In genomic region chr21:39055167-39055767, GRCh38 we compare ENCODE assay signal across 19 cellular contexts.
DNase-seq lines count a peak whose midpoint lies in the region; ATAC-seq and TF ChIP-seq lines count a peak whose summit lies in the region.
"Had no signal": no experiment of that assay in that cellular context is flagged by ENCODE, and none has a peak within 500 bp of the region (broad histone marks: within the 10 kb centered on the region; RNA-seq: fewer than 3 reads in every experiment).

No MANE protein-coding gene starts in this region.

- H3K4me1 ChIP-seq in esophagus squamous epithelium: peaks cover 9 to 52% (median 35%) of the 10 kb centered on the region in 3 donors
- H3K4me1 ChIP-seq in psoas muscle: peaks cover 4% of the 10 kb centered on the region
- no peaks in the 10 kb centered on the region for H3K4me1 ChIP-seq in MM.1S (ENCODE audit: low read length)

- no peak overlapping the region for H3K4me3 ChIP-seq in HL-60 (replicated peaks; ENCODE audit: insufficient read depth, low read length)
- H3K4me3 ChIP-seq in esophagus squamous epithelium: no peak overlapping the region
- no peak overlapping the region for H3K4me3 ChIP-seq in psoas muscle
- H3K4me3 ChIP-seq in MM.1S (ENCODE audit: low read length): no peak overlapping the region
- H3K4me3 ChIP-seq: cardiac muscle cell had no signal

- H3K9me2 ChIP-seq in MM.1S (replicated peaks; ENCODE audit: insufficient read depth, low read length): no peaks in the 10 kb centered on the region

- no peak overlapping the region for H2AFZ ChIP-seq in MM.1S (ENCODE audit: low read length)

- H4K20me1 ChIP-seq in MM.1S (ENCODE audit: insufficient read depth, low read length): no peaks in the 10 kb centered on the region

- intact Hi-C loops in esophagus squamous epithelium (cut with DNase I): no loop called here
- intact Hi-C loops in psoas muscle (cut with DNase I): no loop called here

- H3K4me2 ChIP-seq in MM.1S (ENCODE audit: low read depth, low read length): no peak overlapping the region

- ATAC-seq in psoas muscle (no peak), HG03045 (IDR thresholded peaks at IDR 0.05; ENCODE audit: unreplicated experiment) (no peak), GM19395 (IDR thresholded peaks at IDR 0.05; ENCODE audit: unreplicated experiment) (no peak), GM21367 (IDR thresholded peaks at IDR 0.05; ENCODE audit: unreplicated experiment) (no peak)
- ATAC-seq: activated naive CD8-positive, alpha-beta T cell treated with anti-CD3 and anti-CD28 coated beads, Interleukin-2, amount 50 U/mL, for 24 hours; activated T-helper 17 cell treated with anti-CD3 and anti-CD28 coated beads, Interleukin-2, amount 50 U/mL, for 72 hours; foreskin keratinocyte; HCT116; naive thymus-derived CD4-positive, alpha-beta T cell; T-cell had no signal

- DNase-seq in AG08395 (ENCODE audit: low spot score) (peak; percentile 49), HL-60 (ENCODE audit: low read depth in 1 of 2, low spot score in 1 of 2) (peak; percentile 16 to 32), esophagus squamous epithelium (lab: John Stamatoyannopoulos, UW) (no peak), psoas muscle (no peak), MM.1S (no peak)
- DNase-seq: activated CD4-positive, alpha-beta T cell treated with anti-CD3 and anti-CD28 coated beads, Interleukin-2, amount 50 U/mL, for 48 hours; activated naive CD8-positive, alpha-beta T cell treated with anti-CD3 and anti-CD28 coated beads, Interleukin-2, amount 50 U/mL, for 24 hours; effector memory CD4-positive, alpha-beta T cell; foreskin keratinocyte; naive thymus-derived CD4-positive, alpha-beta T cell; posterior cingulate gyrus; stimulated activated naive CD4-positive, alpha-beta T cell; T-cell had no signal

- 39 to 63% methylated on average over 6 of the region's 6 CpGs for WGBS in esophagus squamous epithelium, 2 donors
- 40 to 46% (median 44%) methylated on average over 6 of the region's 6 CpGs for WGBS in psoas muscle, 3 donors

- H3K79me2 ChIP-seq in MM.1S (ENCODE audit: low read length): no peaks in the 10 kb centered on the region

- H3K27ac ChIP-seq in HL-60 (replicated peaks): peak overlapping the region; percentile 44; the same call in 1 of the 2 replicates
- peak overlapping the region in 3 of 4 donors; percentile 54 to 67 (median 57) for H3K27ac ChIP-seq in esophagus squamous epithelium
- H3K27ac ChIP-seq in psoas muscle: peak overlapping the region; percentile 23
- no peak overlapping the region for H3K27ac ChIP-seq in MM.1S (ENCODE audit: low read length)
- H3K27ac ChIP-seq: cardiac muscle cell, foreskin keratinocyte had no signal

- H3K9me3 ChIP-seq in esophagus squamous epithelium: no peaks in the 10 kb centered on the region
- no peaks in the 10 kb centered on the region for H3K9me3 ChIP-seq in psoas muscle
- H3K9me3 ChIP-seq in MM.1S (replicated peaks; ENCODE audit: insufficient read depth, low read length): no peaks in the 10 kb centered on the region

- H3K36me3 ChIP-seq in esophagus squamous epithelium (no peaks in the 10 kb centered on the region), psoas muscle (ENCODE audit: insufficient read depth in 1 of 2, low read depth in 1 of 2) (no peaks in the 10 kb centered on the region), MM.1S (replicated peaks; ENCODE audit: insufficient read depth, low read length) (no peaks in the 10 kb centered on the region)
- H3K36me3 ChIP-seq: cardiac muscle cell had no signal

- H3F3A ChIP-seq in MM.1S (ENCODE audit: insufficient read depth, low read length): no peaks in the 10 kb centered on the region

- H3K27me3 ChIP-seq in HL-60 (ENCODE audit: insufficient read depth, poor library complexity, severe bottlenecking) (no peaks in the 10 kb centered on the region), esophagus squamous epithelium (no peaks in the 10 kb centered on the region), psoas muscle (ENCODE audit: insufficient read depth in 3 of 3, low read length in 2 of 3) (no peaks in the 10 kb centered on the region), MM.1S (replicated peaks; ENCODE audit: insufficient read depth, low read length) (no peaks in the 10 kb centered on the region)
- H3K27me3 ChIP-seq: cardiac muscle cell had no signal

- no peak overlapping the region for H3K9ac ChIP-seq in MM.1S (ENCODE audit: low read length)

- TF ChIP-seq CTCF in HL-60 (IDR thresholded peaks at IDR 0.05; ENCODE audit: insufficient read depth, low read length) (no peak), esophagus squamous epithelium (IDR thresholded peaks at IDR 0.05) (no peak), psoas muscle (IDR thresholded peaks at IDR 0.05) (no peak), MM.1S (IDR thresholded peaks at IDR 0.05; ENCODE audit: low read length) (no peak)

- TF ChIP-seq POLR2A in esophagus squamous epithelium (IDR thresholded peaks at IDR 0.05): no peak

Comparison
In these comparisons a context has a peak if more than half of its experiments do, and no peak if none do; other contexts are left out.
1. DNase-seq: peak in AG08395 (single experiment) and HL-60 (2 of 2); none in esophagus squamous epithelium (single experiment), psoas muscle (0 of 2) and MM.1S (single experiment).